In genomic region chr1:29033829-29034466, GRCh38 we compare ENCODE assay signal across 8 cellular contexts.
DNase-seq lines count a peak whose midpoint lies in the region; ATAC-seq and TF ChIP-seq lines count a peak whose summit lies in the region.

No MANE protein-coding gene starts in this region.

- H2AFZ ChIP-seq in mammary epithelial cell (ENCODE audit: low read depth, low read length), result no peak overlapping the region

- CTCF ChIA-PET in BJ (lab: Yijun Ruan, JAX) (interaction anchor here (0.5 to 18.7 kb wide), 24 partner anchors 10 to 256 kb away, joined by 3 to 369 read pairs (median 5); partner anchors contain the start of gene TMEM200B), mammary epithelial cell (lab: Charles Lee; ENCODE audit: low non-redundant PET) (interaction anchor here (0.6 to 0.9 kb wide), 4 partner anchors 150 to 1176 kb away, joined by 3 to 7 read pairs (median 4); no protein-coding TSS in a partner anchor)
- CTCF ChIA-PET in activated CD4-positive, alpha-beta memory T cell treated with anti-CD3 and anti-CD28 coated beads, Interleukin-2, amount 10 ng/mL, durations not matched to agents 7 days and 5 days (lab: Charles Lee), result interaction anchor here (0.7 to 14.3 kb wide), 15 partner anchors 9 to 249 kb away, joined by 3 to 284 read pairs (median 5); partner anchors contain the start of gene SRSF4

- no TSS peak for BruUV-seq in mammary epithelial cell (replicated peaks; lab: Mats Ljungman, UMichigan)

- in situ Hi-C loops in mammary epithelial cell (cut with MboI; ENCODE audit: low sequenced_read_pairs in 2 of 2), result loop anchor here (5.0 to 25.0 kb wide), 2 partner anchors 152 to 247 kb away; no protein-coding TSS in a partner anchor

- H3K79me2 ChIP-seq in mammary epithelial cell (ENCODE audit: insufficient read depth, low read length), result no peaks in the 10 kb centered on the region

- no peaks in the 10 kb centered on the region for H3K27me3 ChIP-seq in BJ (ENCODE audit: control insufficient read depth, insufficient read depth, low read length)
- H3K27me3 ChIP-seq in mammary epithelial cell (ENCODE audit: insufficient read depth, low read length), result no peaks in the 10 kb centered on the region
- no peaks in the 10 kb centered on the region for H3K27me3 ChIP-seq in vagina

- intact Hi-C loops in mammary epithelial cell (cut with micrococcal nuclease), result loop anchor here (1.0 to 10.0 kb wide), 4 partner anchors 152 to 389 kb away; partner anchors contain the start of genes RNU11 and TAF12
- intact Hi-C loops in vagina (cut with DNase I), result loop anchor here (10.0 kb wide), 1 partner anchor 249 kb away; no protein-coding TSS in a partner anchor

- TF ChIP-seq POLR2A in vagina (IDR thresholded peaks at IDR 0.05), result no peak

- H3K36me3 ChIP-seq in BJ (ENCODE audit: control insufficient read depth, insufficient read depth, low read length) (no peaks in the 10 kb centered on the region; the same call in 1 of the 2 replicates), mammary epithelial cell (ENCODE audit: insufficient read depth, low read length) (no peaks in the 10 kb centered on the region), vagina (no peaks in the 10 kb centered on the region)

- H3K4me3 ChIP-seq in BJ (ENCODE audit: low read depth, low read length) (no peak overlapping the region), mammary epithelial cell (replicated peaks in 1 of 3; ENCODE audit: insufficient read depth in 1 of 3, low read depth in 2 of 3, low read length in 3 of 3) (no peak overlapping the region), vagina (no peak overlapping the region)

- no peak overlapping the region for H3K9ac ChIP-seq in mammary epithelial cell (ENCODE audit: insufficient read depth, low read length)

- DNase-seq in BJ (ENCODE audit: low read depth), result no peak
- DNase-seq in H4 (ENCODE audit: low spot score), result peak; percentile 35
- peak; percentile 21 to 66 for DNase-seq in NCI-H524 (lab: John Stamatoyannopoulos, UW)
- peak; percentile 35 for DNase-seq in mammary epithelial cell
- peak; percentile 58 for DNase-seq in left kidney (ENCODE audit: low read depth, low spot score)
- no peak for DNase-seq in vagina (ENCODE audit: extremely low spot score in 2 of 2)
- no peak for DNase-seq in activated CD4-positive, alpha-beta memory T cell treated with anti-CD3 and anti-CD28 coated beads, Interleukin-2, amount 10 ng/mL, durations not matched to agents 7 days and 5 days

- H3K27ac Mint-ChIP-seq in activated CD4-positive, alpha-beta memory T cell treated with anti-CD3 and anti-CD28 coated beads, Interleukin-2, amount 10 ng/mL, durations not matched to agents 7 days and 5 days, result no peak overlapping the region

- ATAC-seq in HG03460 (IDR thresholded peaks at IDR 0.05; ENCODE audit: unreplicated experiment), result no peak

- H3K36me3 Mint-ChIP-seq in activated CD4-positive, alpha-beta memory T cell treated with anti-CD3 and anti-CD28 coated beads, Interleukin-2, amount 10 ng/mL, durations not matched to agents 7 days and 5 days (ENCODE audit: low read depth), result peaks cover 9% of the 10 kb centered on the region

- 100% methylated on average over 1 of the region's 1 CpG for WGBS in mammary epithelial cell (ENCODE audit: low coverage, missing lambda C conversion rate)

- H3K9me3 Mint-ChIP-seq in activated CD4-positive, alpha-beta memory T cell treated with anti-CD3 and anti-CD28 coated beads, Interleukin-2, amount 10 ng/mL, durations not matched to agents 7 days and 5 days, result no peaks in the 10 kb centered on the region

- no peaks in the 10 kb centered on the region for H3K4me1 Mint-ChIP-seq in activated CD4-positive, alpha-beta memory T cell treated with anti-CD3 and anti-CD28 coated beads, Interleukin-2, amount 10 ng/mL, durations not matched to agents 7 days and 5 days

- H4K20me1 ChIP-seq in mammary epithelial cell (ENCODE audit: insufficient read depth, low read length), result no peaks in the 10 kb centered on the region

- POLR2A ChIA-PET in BJ (lab: Charles Lee), result no interaction called here
- POLR2A ChIA-PET in activated CD4-positive, alpha-beta memory T cell treated with anti-CD3 and anti-CD28 coated beads, Interleukin-2, amount 10 ng/mL, durations not matched to agents 7 days and 5 days (lab: Charles Lee), result interaction anchor here (0.8 to 2.0 kb wide), 5 partner anchors 119 to 152 kb away, joined by 3 to 7 read pairs (median 5); no protein-coding TSS in a partner anchor

- H3K27ac ChIP-seq in mammary epithelial cell (ENCODE audit: insufficient read depth, low read depth, low read length) (no peak overlapping the region), vagina (no peak overlapping the region)

- no peak overlapping the region for H3K4me2 ChIP-seq in mammary epithelial cell (ENCODE audit: insufficient read depth, low read depth, low read length)

- no peaks in the 10 kb centered on the region for H3K27me3 Mint-ChIP-seq in activated CD4-positive, alpha-beta memory T cell treated with anti-CD3 and anti-CD28 coated beads, Interleukin-2, amount 10 ng/mL, durations not matched to agents 7 days and 5 days

- H3K4me1 ChIP-seq in mammary epithelial cell (ENCODE audit: insufficient read depth, low read length) (no peaks in the 10 kb centered on the region), vagina (no peaks in the 10 kb centered on the region)

- dilution Hi-C loops in mammary epithelial cell (cut with HindIII; ENCODE audit: low sequenced_read_pairs), result no loop called here

- H3K9me3 ChIP-seq in mammary epithelial cell (replicated peaks; ENCODE audit: insufficient read depth, low read length), result no peaks in the 10 kb centered on the region
- H3K9me3 ChIP-seq in vagina, result no peaks in the 10 kb centered on the region

- H3K4me3 Mint-ChIP-seq in activated CD4-positive, alpha-beta memory T cell treated with anti-CD3 and anti-CD28 coated beads, Interleukin-2, amount 10 ng/mL, durations not matched to agents 7 days and 5 days, result no peak overlapping the region

- TF ChIP-seq CTCF in BJ (IDR thresholded peaks at IDR 0.05; ENCODE audit: insufficient read depth, low read depth, low read length) (peak; percentile 54), mammary epithelial cell (conservative IDR thresholded peaks at IDR 0.05 in 1 of 2, IDR thresholded peaks at IDR 0.05 in 1 of 2; ENCODE audit: extremely low read depth in 1 of 2, insufficient read depth in 1 of 2, low read depth in 1 of 2, low read length in 2 of 2) (peak; percentile 58 to 65), vagina (IDR thresholded peaks at IDR 0.05) (peak; percentile 54 to 76 (median 57))

Comparison
In these comparisons a context has a peak if more than half of its experiments do, and no peak if none do; other contexts are left out.
1. DNase-seq: peak in H4 (single experiment), NCI-H524 (2 of 2), mammary epithelial cell (single experiment) and left kidney (single experiment); none in BJ (single experiment), vagina (0 of 2) and activated CD4-positive, alpha-beta memory T cell treated with anti-CD3 and anti-CD28 coated beads, Interleukin-2, amount 10 ng/mL, durations not matched to agents 7 days and 5 days (single experiment).
2. Peak in every context shown above with its lines, with median percentiles within 50 percentile points of each other: CTCF ChIP-seq.